Comparison of ENCODE assay signal across 1 cellular context in genomic region chr1:50333595-50333974, GRCh38.
TF ChIP-seq lines count a peak whose summit lies in the region.

No MANE protein-coding gene starts in this region.

TF ChIP-seq in K562, 482 proteins besides CTCF, POLR2A, EP300 and RAD21 (continued from another document and continues in another):
- TF ChIP-seq ZNF766 (CRISPR knock-in tag; conservative IDR thresholded peaks at IDR 0.05), result no peak
- no peak for TF ChIP-seq CBFA2T2 (conservative IDR thresholded peaks at IDR 0.05)
- TF ChIP-seq KAT8 (IDR thresholded peaks at IDR 0.05; ENCODE audit: low read depth), result no peak
- 0 out of 4 replicates have a peak, but pooled peaks of 1 of the 2 experiments have one; percentile 18 for TF ChIP-seq SRF (CRISPR knock-in tag; IDR thresholded peaks at IDR 0.05)
- TF ChIP-seq STAT6 (CRISPR knock-in tag; IDR thresholded peaks at IDR 0.05), result no peak
- no peak for TF ChIP-seq TCFL5 (CRISPR knock-in tag; conservative IDR thresholded peaks at IDR 0.05)
- TF ChIP-seq RBBP5 (IDR thresholded peaks at IDR 0.05; ENCODE audit: borderline replicate concordance, insufficient read depth, low read length, poor library complexity, severe bottlenecking), result no peak
- TF ChIP-seq HMG20A (CRISPR knock-in tag; conservative IDR thresholded peaks at IDR 0.05), result no peak
- TF ChIP-seq RNF2 (IDR thresholded peaks at IDR 0.05), result no peak
- TF ChIP-seq ATF6 (CRISPR knock-in tag; IDR thresholded peaks at IDR 0.05), result peak; percentile 60; the same call in 1 of the 2 replicates
- TF ChIP-seq GTF2E2 (tag; IDR thresholded peaks at IDR 0.05), result no peak
- no peak for TF ChIP-seq RBM25 (IDR thresholded peaks at IDR 0.05; ENCODE audit: low read depth, low read length, severe bottlenecking)
- no peak for TF ChIP-seq PTRF (tag; IDR thresholded peaks at IDR 0.05)
- TF ChIP-seq HNRNPUL1 (IDR thresholded peaks at IDR 0.05; ENCODE audit: low read length), result no peak
- no peak for TF ChIP-seq MAFF (IDR thresholded peaks at IDR 0.05; ENCODE audit: low read length)
- TF ChIP-seq ZBTB43 (CRISPR knock-in tag; IDR thresholded peaks at IDR 0.05), result no peak
- TF ChIP-seq ZKSCAN8 (CRISPR knock-in tag; IDR thresholded peaks at IDR 0.05), result no peak
- TF ChIP-seq PCBP1 (IDR thresholded peaks at IDR 0.05; ENCODE audit: low read depth, low read length, poor library complexity, severe bottlenecking), result no peak
- 0 out of 2 replicates have a peak, but pooled peaks have one; percentile 29 for TF ChIP-seq CREM (IDR thresholded peaks at IDR 0.05; ENCODE audit: low read depth)
- TF ChIP-seq ZNF217 (CRISPR knock-in tag; IDR thresholded peaks at IDR 0.05), result no peak
- no peak for TF ChIP-seq SNAPC5 (CRISPR knock-in tag; IDR thresholded peaks at IDR 0.05)
- no peak for TF ChIP-seq BRD9 (IDR thresholded peaks at IDR 0.05; ENCODE audit: low read depth, partially characterized antibody)
- TF ChIP-seq ZMIZ1 (IDR thresholded peaks at IDR 0.05; ENCODE audit: low read depth in 2 of 2, low read length in 2 of 2), result no peak
- TF ChIP-seq NKRF (IDR thresholded peaks at IDR 0.05; ENCODE audit: borderline replicate concordance), result no peak
- no peak for TF ChIP-seq SMARCA5 (IDR thresholded peaks at IDR 0.05)
- no peak for TF ChIP-seq ARHGAP35 (IDR thresholded peaks at IDR 0.05; ENCODE audit: partially characterized antibody)
- peak; percentile 24; the same call in 1 of the 2 replicates for TF ChIP-seq USF2 (CRISPR knock-in tag; IDR thresholded peaks at IDR 0.05)
- no peak for TF ChIP-seq ZNF639 (CRISPR knock-in tag; conservative IDR thresholded peaks at IDR 0.05 in 1 of 2, IDR thresholded peaks at IDR 0.05 in 1 of 2)
- no peak for TF ChIP-seq GTF3C2 (IDR thresholded peaks at IDR 0.05; ENCODE audit: borderline replicate concordance, extremely low read depth, insufficient read length)
- no peak for TF ChIP-seq ZNF12 (CRISPR knock-in tag; IDR thresholded peaks at IDR 0.05)
- no peak for TF ChIP-seq SIN3B (IDR thresholded peaks at IDR 0.05; ENCODE audit: low read depth)
- TF ChIP-seq ZBTB8A (IDR thresholded peaks at IDR 0.05; ENCODE audit: partially characterized antibody), result no peak
- no peak for TF ChIP-seq COPS2 (conservative IDR thresholded peaks at IDR 0.05)
- no peak for TF ChIP-seq CREB1 (IDR thresholded peaks at IDR 0.05)
- no peak; the same call in 1 of the 2 replicates for TF ChIP-seq CREB1 (CRISPR knock-in tag; IDR thresholded peaks at IDR 0.05)
- peak; percentile 74 for TF ChIP-seq POLR2G (IDR thresholded peaks at IDR 0.05; ENCODE audit: low read depth, low read length)
- no peak for TF ChIP-seq SP2 (IDR thresholded peaks at IDR 0.05; ENCODE audit: extremely low read depth, low read depth, low read length, poor library complexity, severe bottlenecking)
- TF ChIP-seq HDAC6 (IDR thresholded peaks at IDR 0.05; ENCODE audit: low read depth, low read length), result no peak
- no peak for TF ChIP-seq BCL6 (CRISPR knock-in tag; IDR thresholded peaks at IDR 0.05)
- TF ChIP-seq THAP7 (CRISPR knock-in tag; IDR thresholded peaks at IDR 0.05), result no peak
- TF ChIP-seq POU5F1 (IDR thresholded peaks at IDR 0.05; ENCODE audit: borderline replicate concordance, low read depth, low read length, partially characterized antibody), result no peak
- no peak for TF ChIP-seq CHD1 (IDR thresholded peaks at IDR 0.05; ENCODE audit: low read length)
- TF ChIP-seq ZNF395 (CRISPR knock-in tag; IDR thresholded peaks at IDR 0.05), result no peak
- no peak for TF ChIP-seq ZNF143 (CRISPR knock-in tag; IDR thresholded peaks at IDR 0.05)
- TF ChIP-seq ZKSCAN1 (IDR thresholded peaks at IDR 0.05; ENCODE audit: low read depth, low read length), result no peak
